9 cellular contexts compared by ENCODE assay signal in the genomic region with DNA sequence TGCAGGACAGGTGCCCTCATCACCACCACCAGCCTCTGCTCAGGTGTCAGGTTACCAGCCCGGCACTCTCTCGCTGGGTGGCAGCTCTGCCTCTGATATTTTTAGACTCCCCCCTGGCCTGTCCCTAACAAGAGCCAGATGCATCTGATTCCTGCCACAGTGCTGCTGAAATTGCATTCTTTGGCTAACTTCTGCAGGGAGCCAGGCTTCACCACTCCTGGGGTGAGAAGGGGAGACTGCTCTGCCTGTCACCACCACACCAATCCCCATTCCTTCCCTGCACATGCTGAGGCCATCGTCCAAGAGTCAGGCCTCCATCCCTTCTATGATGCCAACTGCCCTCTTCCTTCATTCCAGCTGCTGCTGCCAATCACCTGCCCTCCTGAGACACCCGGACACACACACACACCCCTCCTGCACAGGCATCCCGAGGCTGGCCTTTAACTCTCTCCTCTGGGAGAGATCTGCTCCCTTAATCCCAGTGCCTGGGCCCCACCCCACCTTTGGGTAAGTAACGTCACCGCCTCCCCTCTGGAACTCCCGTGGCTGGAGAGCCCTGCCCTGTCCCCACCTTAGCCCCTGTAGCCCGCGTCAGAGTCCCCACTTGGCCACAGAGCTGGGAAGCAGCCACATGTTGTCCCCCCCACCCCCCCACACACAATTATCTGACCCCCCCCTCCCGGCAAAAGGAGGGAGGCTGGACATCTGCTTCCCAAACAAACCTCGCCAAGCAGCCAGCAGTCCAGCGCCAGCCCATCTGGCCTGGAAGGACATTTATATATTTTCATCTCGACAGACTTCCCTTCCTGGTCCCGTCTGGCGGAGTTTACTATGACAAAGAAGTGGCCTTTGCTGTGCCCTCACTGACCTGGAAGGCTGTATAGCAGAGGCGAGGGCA. TPM values are rescaled to one million over a fixed set of nuclear protein-coding genes. Genes with fewer than 3 reads are reported as not detected.
DNase-seq lines count a peak whose midpoint lies in the region; ATAC-seq and TF ChIP-seq lines count a peak whose summit lies in the region.
"Had no signal": no experiment of that assay in that cellular context is flagged by ENCODE, and none has a peak within 500 bp of the region (broad histone marks: within the 10 kb centered on the region; RNA-seq: fewer than 3 reads in every experiment).

No MANE protein-coding gene starts in this region.

- in situ Hi-C loops in ACHN (cut with HindIII; ENCODE audit: low pct_ligation_motif_present, low pct_unique_long_range_greater_than_20kb, low sequenced_read_pairs): no loop called here

- no peak overlapping the region for H3K27ac ChIP-seq in HEK293 (ENCODE audit: extremely low read depth, low read depth, low read length)
- H3K27ac ChIP-seq in skeletal muscle tissue (ENCODE audit: low read depth, low read length): peak overlapping the region; percentile 90
- H3K27ac ChIP-seq in Karpas-422 (ENCODE audit: low read length): no peak overlapping the region

- CTCF ChIA-PET in HEK293 (lab: Yijun Ruan, JAX): interaction anchor here (0.5 to 1.1 kb wide), 2 partner anchors 11 to 378 kb away, joined by 4 read pairs; no protein-coding TSS in a partner anchor

- H4K20me1 ChIP-seq in Karpas-422 (ENCODE audit: insufficient read depth, low read depth, low read length): no peaks in the 10 kb centered on the region

- no peak overlapping the region for H2AFZ ChIP-seq in Karpas-422 (ENCODE audit: low read length)

- no peak for TF ChIP-seq CTCF in HEK293 (tag by site-specific recombination; IDR thresholded peaks at IDR 0.05)

- H3K4me1 ChIP-seq in HEK293 (ENCODE audit: control insufficient read depth, insufficient read depth, low read length) (peaks cover 5% of the 10 kb centered on the region; the same call in 1 of the 2 replicates), skeletal muscle tissue (ENCODE audit: control insufficient read depth in 3 of 3, insufficient read depth in 3 of 3, low read length in 3 of 3) (peaks cover 47 to 63% (median 48%) of the 10 kb centered on the region in 3 donors), Karpas-422 (ENCODE audit: low read length) (peaks cover 8% of the 10 kb centered on the region)

- DNase-seq in hepatic stellate cell (ENCODE audit: low spot score): peak; percentile 54
- DNase-seq in effector CD4-positive, alpha-beta T cell: no peak
- no peak for DNase-seq in Karpas-422
- DNase-seq in ACHN: no peak
- DNase-seq: HCEC 1CT had no signal

- H3K9me3 ChIP-seq in HEK293 (ENCODE audit: control insufficient read depth, insufficient read depth, low read depth, low read length) (no peaks in the 10 kb centered on the region), skeletal muscle tissue (ENCODE audit: control insufficient read depth in 3 of 3, low read length in 3 of 3) (no peaks in the 10 kb centered on the region), Karpas-422 (ENCODE audit: low read length) (no peaks in the 10 kb centered on the region)

- POLR2A ChIA-PET in HEK293 (lab: Yijun Ruan, JAX): interaction anchor here (1.0 kb wide), 1 partner anchor 12 kb away, joined by 3 read pairs; no protein-coding TSS in a partner anchor

- no peaks in the 10 kb centered on the region for H3K9me2 ChIP-seq in Karpas-422 (replicated peaks; ENCODE audit: insufficient read depth, low read length)

- H3K36me3 ChIP-seq in HEK293 (ENCODE audit: control insufficient read depth in 2 of 2, insufficient read depth in 1 of 2, low read length in 2 of 2) (no peaks in the 10 kb centered on the region), skeletal muscle tissue (ENCODE audit: control insufficient read depth in 3 of 3, insufficient read depth in 3 of 3, low read length in 3 of 3) (no peaks in the 10 kb centered on the region), Karpas-422 (ENCODE audit: insufficient read depth, low read length) (no peaks in the 10 kb centered on the region)

- H3K27me3 ChIP-seq in skeletal muscle tissue (ENCODE audit: control insufficient read depth in 3 of 3, insufficient read depth in 3 of 3, low read length in 3 of 3) (no peaks in the 10 kb centered on the region), Karpas-422 (ENCODE audit: low read length) (no peaks in the 10 kb centered on the region)

- H3K79me2 ChIP-seq in Karpas-422 (ENCODE audit: low read length): no peaks in the 10 kb centered on the region

- H3K9ac ChIP-seq in skeletal muscle tissue (ENCODE audit: low read depth in 1 of 3, low read length in 3 of 3) (peak overlapping the region; percentile 48 to 86 (median 70)), Karpas-422 (ENCODE audit: low read length) (no peak overlapping the region)

- H3K4me2 ChIP-seq in Karpas-422 (ENCODE audit: low read depth, low read length, poor library complexity, severe bottlenecking): no peak overlapping the region

- no peak overlapping the region for H3K4me3 ChIP-seq in HEK293 (ENCODE audit: low read depth, low read length)
- peak overlapping the region; percentile 67 to 85 (median 80) for H3K4me3 ChIP-seq in skeletal muscle tissue (ENCODE audit: low read length in 3 of 3)
- H3K4me3 ChIP-seq in Karpas-422 (ENCODE audit: low read length): no peak overlapping the region

- ATAC-seq in SK-N-SH treated with all-trans-retinoic acid at 6 μM for 48 hours (peak; percentile 69), GM18498 (IDR thresholded peaks at IDR 0.05; ENCODE audit: unreplicated experiment) (no peak)

TF ChIP-seq in HEK293, 187 proteins besides CTCF, POLR2A, EP300 and RAD21 (continues in another document):
- no peak for TF ChIP-seq ZNF138 (tag by site-specific recombination; IDR thresholded peaks at IDR 0.05; ENCODE audit: borderline replicate concordance)
- TF ChIP-seq ZNF398 (tag by site-specific recombination; IDR thresholded peaks at IDR 0.05): no peak
- TF ChIP-seq ZNF311 (tag by site-specific recombination; IDR thresholded peaks at IDR 0.05; ENCODE audit: borderline replicate concordance): no peak
- TF ChIP-seq ZNF600 (tag by site-specific recombination; IDR thresholded peaks at IDR 0.05): peak; percentile 62
- TF ChIP-seq, protein P1, sequence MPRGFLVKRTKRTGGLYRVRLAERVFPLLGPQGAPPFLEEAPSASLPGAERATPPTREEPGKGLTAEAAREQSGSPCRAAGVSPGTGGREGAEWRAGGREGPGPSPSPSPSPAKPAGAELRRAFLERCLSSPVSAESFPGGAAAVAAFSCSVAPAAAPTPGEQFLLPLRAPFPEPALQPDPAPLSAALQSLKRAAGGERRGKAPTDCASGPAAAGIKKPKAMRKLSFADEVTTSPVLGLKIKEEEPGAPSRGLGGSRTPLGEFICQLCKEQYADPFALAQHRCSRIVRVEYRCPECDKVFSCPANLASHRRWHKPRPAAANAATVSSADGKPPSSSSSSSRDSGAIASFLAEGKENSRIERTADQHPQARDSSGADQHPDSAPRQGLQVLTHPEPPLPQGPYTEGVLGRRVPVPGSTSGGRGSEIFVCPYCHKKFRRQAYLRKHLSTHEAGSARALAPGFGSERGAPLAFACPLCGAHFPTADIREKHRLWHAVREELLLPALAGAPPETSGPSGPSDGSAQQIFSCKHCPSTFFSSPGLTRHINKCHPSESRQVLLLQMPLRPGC (tag by site-specific recombination; IDR thresholded peaks at IDR 0.05): no peak

TF ChIP-seq in SK-N-SH treated with all-trans-retinoic acid at 6 μM for 48 hours, 23 proteins besides CTCF, POLR2A, EP300 and RAD21:
- TF ChIP-seq RARB (CRISPR knock-in tag; IDR thresholded peaks at IDR 0.05): no peak
- no peak for TF ChIP-seq TCF4 (CRISPR knock-in tag; IDR thresholded peaks at IDR 0.05; ENCODE audit: borderline replicate concordance)
- TF ChIP-seq, protein P2, sequence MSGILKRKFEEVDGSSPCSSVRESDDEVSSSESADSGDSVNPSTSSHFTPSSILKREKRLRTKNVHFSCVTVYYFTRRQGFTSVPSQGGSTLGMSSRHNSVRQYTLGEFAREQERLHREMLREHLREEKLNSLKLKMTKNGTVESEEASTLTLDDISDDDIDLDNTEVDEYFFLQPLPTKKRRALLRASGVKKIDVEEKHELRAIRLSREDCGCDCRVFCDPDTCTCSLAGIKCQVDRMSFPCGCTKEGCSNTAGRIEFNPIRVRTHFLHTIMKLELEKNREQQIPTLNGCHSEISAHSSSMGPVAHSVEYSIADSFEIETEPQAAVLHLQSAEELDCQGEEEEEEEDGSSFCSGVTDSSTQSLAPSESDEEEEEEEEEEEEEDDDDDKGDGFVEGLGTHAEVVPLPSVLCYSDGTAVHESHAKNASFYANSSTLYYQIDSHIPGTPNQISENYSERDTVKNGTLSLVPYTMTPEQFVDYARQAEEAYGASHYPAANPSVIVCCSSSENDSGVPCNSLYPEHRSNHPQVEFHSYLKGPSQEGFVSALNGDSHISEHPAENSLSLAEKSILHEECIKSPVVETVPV (CRISPR knock-in tag; IDR thresholded peaks at IDR 0.05): no peak
- TF ChIP-seq POU6F1 (CRISPR knock-in tag; IDR thresholded peaks at IDR 0.05; ENCODE audit: borderline replicate concordance, low read depth): no peak
- no peak for TF ChIP-seq ZNF70 (CRISPR knock-in tag; IDR thresholded peaks at IDR 0.05)

RNA-seq across cellular contexts. Expression of gene EMP2, which starts 2.8 kb away (rescaled TPM):
- 42.8 TPM for total RNA-seq in skeletal muscle tissue
- total RNA-seq in Karpas-422 (2014; rRNA removed; shearing (Covaris generic); ENCODE audit: low replicate concordance): not detected in 2 replicates

Comparison
In these comparisons a context has a peak if more than half of its experiments do, and no peak if none do; other contexts are left out.
1. H3K4me3 ChIP-seq: peak in skeletal muscle tissue (3 of 3); none in HEK293 (single experiment) and Karpas-422 (single experiment).
2. RNA of gene EMP2, which starts 2.8 kb away (total RNA-seq): 42.8 TPM in skeletal muscle tissue (single experiment); not detected in Karpas-422; every median in the first group is over 10 times any median in the second.